In the genomic region with DNA sequence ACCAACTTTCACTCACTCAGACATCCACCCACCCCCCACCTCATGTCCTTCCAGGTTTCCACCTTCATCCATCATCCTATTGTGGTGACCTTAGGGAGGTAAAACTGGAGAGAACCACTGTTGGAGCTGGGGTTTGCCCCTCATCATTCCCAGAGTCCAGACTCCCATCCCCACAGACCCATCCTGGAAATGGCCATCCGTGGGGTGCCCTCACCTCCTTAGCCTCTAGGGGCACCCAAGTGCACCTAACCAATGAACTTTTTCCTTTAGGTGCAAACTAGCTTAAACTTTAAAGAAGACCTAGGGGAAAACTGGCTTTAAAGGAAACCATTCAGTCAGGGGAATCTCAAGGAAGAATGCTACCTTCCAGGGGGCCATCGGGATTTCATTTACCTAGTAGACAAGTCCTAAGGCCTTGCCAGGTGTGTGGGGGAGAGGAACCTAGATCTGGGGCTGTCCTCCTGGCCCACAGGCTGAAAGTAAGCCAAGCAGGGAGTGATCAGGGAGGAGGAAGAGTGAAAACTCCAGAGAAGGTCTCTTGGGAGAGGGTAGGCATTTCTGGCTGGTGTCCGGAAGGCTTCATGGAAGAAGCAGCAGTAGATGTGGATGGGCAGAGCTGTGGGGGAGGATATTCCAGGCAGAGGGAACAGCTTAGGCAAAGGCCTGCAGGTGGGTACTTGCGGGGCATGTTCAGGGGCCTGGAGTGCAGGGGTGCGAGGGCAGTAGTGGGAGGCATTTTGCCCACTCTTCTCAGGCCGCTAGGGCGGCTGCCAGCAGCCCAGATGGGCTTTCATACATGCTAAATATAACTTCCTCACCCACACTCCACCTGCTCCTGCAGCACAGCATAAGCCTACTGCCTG, we compare ENCODE assay signal across 8 cellular contexts. TPM values are rescaled to one million over a fixed set of nuclear protein-coding genes. Genes with fewer than 3 reads are reported as not detected.
DNase-seq lines count a peak whose midpoint lies in the region; ATAC-seq and TF ChIP-seq lines count a peak whose summit lies in the region.

No MANE protein-coding gene starts in this region.

- H3K4me3 ChIP-seq in MG63 (no peak overlapping the region), astrocyte of the cerebellum (ENCODE audit: low read depth, low read length) (no peak overlapping the region), lower lobe of right lung (no peak overlapping the region)

- ATAC-seq in lower lobe of right lung = no peak
- no peak for ATAC-seq in GM19035 (IDR thresholded peaks at IDR 0.05; ENCODE audit: unreplicated experiment)

- H3K9me3 ChIP-seq in MG63 (no peaks in the 10 kb centered on the region), lower lobe of right lung (no peaks in the 10 kb centered on the region)

- intact Hi-C loops in lower lobe of right lung (cut with DNase I) = no loop called here

- H3K27ac ChIP-seq in lower lobe of right lung = no peak overlapping the region

- peak; percentile 43 for DNase-seq in SIG-M5 treated with dmso at 0.1 percent for 504 hours (lab: John Stamatoyannopoulos, UW; ENCODE audit: unreplicated experiment)
- DNase-seq in SIG-M5 (lab: John Stamatoyannopoulos, UW) = no peak
- DNase-seq in MG63 = peak; percentile 41
- no peak for DNase-seq in astrocyte of the cerebellum (ENCODE audit: low read depth)
- DNase-seq in lower lobe of right lung = no peak
- no peak for DNase-seq in NCI-H1930 (lab: John Stamatoyannopoulos, UW)
- DNase-seq in COR-L47 (lab: John Stamatoyannopoulos, UW) = no peak

- H3K27me3 ChIP-seq in MG63 (no peaks in the 10 kb centered on the region), lower lobe of right lung (ENCODE audit: low read depth) (no peaks in the 10 kb centered on the region)

- TF ChIP-seq CTCF in astrocyte of the cerebellum (IDR thresholded peaks at IDR 0.05; ENCODE audit: low read depth, low read length, missing control alignments) = peak; percentile 69
- TF ChIP-seq CTCF in lower lobe of right lung (IDR thresholded peaks at IDR 0.05) = peak; percentile 53

- H3K36me3 ChIP-seq in MG63 (peaks cover 2% of the 10 kb centered on the region; the same call in 1 of the 2 replicates), lower lobe of right lung (peaks cover 10% of the 10 kb centered on the region)

- in situ Hi-C loops in astrocyte of the cerebellum (cut with HindIII; ENCODE audit: low sequenced_read_pairs) = no loop called here

- H3K4me1 ChIP-seq in lower lobe of right lung = peaks cover 51% of the 10 kb centered on the region

RNA-seq across cellular contexts. Expression of a gene that starts 11.6 kb away (rescaled TPM):
- 10.7 and 16.7 TPM in 2 replicates for total RNA-seq in MG63 (2014; rRNA removed; shearing (Covaris generic); ENCODE audit: low replicate concordance)
- 16.2 TPM for total RNA-seq in lower lobe of right lung

RNA-seq across cellular contexts. Expression of a gene that starts 15.0 kb away (rescaled TPM):
- total RNA-seq in MG63 (2014; rRNA removed; shearing (Covaris generic); ENCODE audit: low replicate concordance) = not detected in 2 replicates
- not detected for total RNA-seq in lower lobe of right lung

RNA-seq across cellular contexts. Expression of a gene that starts 17.8 kb away (rescaled TPM):
- total RNA-seq in MG63 (2014; rRNA removed; shearing (Covaris generic); ENCODE audit: low replicate concordance) = 296 and 502 TPM in 2 replicates
- 108 TPM for total RNA-seq in lower lobe of right lung

RNA-seq across cellular contexts. Expression of a gene that starts 31.2 kb away (rescaled TPM):
- not detected in 2 replicates for total RNA-seq in MG63 (2014; rRNA removed; shearing (Covaris generic); ENCODE audit: low replicate concordance)
- total RNA-seq in lower lobe of right lung = not detected

RNA-seq across cellular contexts. Expression of a gene that starts 40.1 kb away (rescaled TPM):
- 1.3 and 2.3 TPM in 2 replicates for total RNA-seq in MG63 (2014; rRNA removed; shearing (Covaris generic); ENCODE audit: low replicate concordance)
- 0.80 TPM for total RNA-seq in lower lobe of right lung

Comparison
In these comparisons a context has a peak if more than half of its experiments do, and no peak if none do; other contexts are left out.
1. DNase-seq: peak in SIG-M5 treated with dmso at 0.1 percent for 504 hours (single experiment) and MG63 (single experiment); none in SIG-M5 (single experiment), astrocyte of the cerebellum (single experiment), lower lobe of right lung (single experiment), NCI-H1930 (0 of 2) and COR-L47 (single experiment).